1 cellular context compared by ENCODE assay signal in genomic region chr1:145995148-145995851, GRCh38.
TF ChIP-seq lines count a peak whose summit lies in the region.

No MANE protein-coding gene starts in this region.

TF ChIP-seq in H1, 55 proteins besides CTCF, POLR2A, EP300 and RAD21:
- TF ChIP-seq SP1 (IDR thresholded peaks at IDR 0.05; ENCODE audit: low read depth, low read length) (no peak), KDM5A (IDR thresholded peaks at IDR 0.05; ENCODE audit: low read length) (no peak), SP4 (IDR thresholded peaks at IDR 0.05; ENCODE audit: low read length) (no peak), TAF7 (optimal IDR thresholded peaks at IDR 0.05; ENCODE audit: borderline replicate concordance, low read depth, low read length) (peak; percentile 30), CHD7 (IDR thresholded peaks at IDR 0.05; ENCODE audit: insufficient replicate concordance, low read length) (no peak)
- TF ChIP-seq, protein P1, sequence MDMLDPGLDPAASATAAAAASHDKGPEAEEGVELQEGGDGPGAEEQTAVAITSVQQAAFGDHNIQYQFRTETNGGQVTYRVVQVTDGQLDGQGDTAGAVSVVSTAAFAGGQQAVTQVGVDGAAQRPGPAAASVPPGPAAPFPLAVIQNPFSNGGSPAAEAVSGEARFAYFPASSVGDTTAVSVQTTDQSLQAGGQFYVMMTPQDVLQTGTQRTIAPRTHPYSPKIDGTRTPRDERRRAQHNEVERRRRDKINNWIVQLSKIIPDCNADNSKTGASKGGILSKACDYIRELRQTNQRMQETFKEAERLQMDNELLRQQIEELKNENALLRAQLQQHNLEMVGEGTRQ (IDR thresholded peaks at IDR 0.05; ENCODE audit: low read length): no peak
TF ChIP-seq in H1: peak in this region for 1.
